ENCODE assay signal across 11 cellular contexts in genomic region chr3:149174901-149175300, GRCh38. TPM values are rescaled to one million over a fixed set of nuclear protein-coding genes. Genes with fewer than 3 reads are reported as not detected.
DNase-seq lines count a peak whose midpoint lies in the region; ATAC-seq and TF ChIP-seq lines count a peak whose summit lies in the region.
"Had no signal": no experiment of that assay in that cellular context is flagged by ENCODE, and none has a peak within 500 bp of the region (broad histone marks: within the 10 kb centered on the region; RNA-seq: fewer than 3 reads in every experiment).

No MANE protein-coding gene starts in this region.

- H3K36me3 ChIP-seq in BLaER1 treated with 17β-estradiol and CSF1 and Interleukin-3, amounts not matched to agents 10 nM and 100 nM = peaks cover 40 to 88% (median 48%) of the 10 kb centered on the region in 11 experiments

- no peak for TF ChIP-seq CTCF in MCF 10A (IDR thresholded peaks at IDR 0.05; ENCODE audit: unreplicated experiment)

- peaks cover 24% of the 10 kb centered on the region for H3K36me3 Mint-ChIP-seq in activated naive CD8-positive, alpha-beta T cell treated with anti-CD3 and anti-CD28 coated beads for 36 hours
- H3K36me3 Mint-ChIP-seq in activated T-helper 2 cell treated with anti-CD3 and anti-CD28 coated beads, Interferon-gamma antibody, Interleukin-2, Interleukin-4, amounts not matched to agents 10 μg/mL and 5 μg/mL and 100 μg/mL, durations not matched to agents 14 hours and 24 hours and 36 hours (ENCODE audit: low read depth) = peaks cover 47% of the 10 kb centered on the region
- H3K36me3 Mint-ChIP-seq in MCF 10A (ENCODE audit: insufficient read depth, unreplicated experiment) = peaks cover 26% of the 10 kb centered on the region

- H3K9me3 ChIP-seq in BLaER1 treated with 17β-estradiol and CSF1 and Interleukin-3, amounts not matched to agents 10 nM and 100 nM (replicated peaks in 1 of 11) = peaks cover 0 to 13% (median 9%) of the 10 kb centered on the region in 11 experiments; a peak in 18 of 22 replicates
- H3K9me3 ChIP-seq: Caco-2, lower lobe of right lung had no signal

- peaks cover 2 to 22% (median 18%) of the 10 kb centered on the region in 10 experiments; a peak in 18 of 20 replicates for H3K4me1 ChIP-seq in BLaER1 treated with 17β-estradiol and CSF1 and Interleukin-3, amounts not matched to agents 10 nM and 100 nM
- H3K4me1 ChIP-seq: Caco-2, lower lobe of right lung had no signal

- peak overlapping the region in 6 of 11 experiments; percentile 10 to 58 (median 43); a peak in 9 of 22 replicates for H3K27ac ChIP-seq in BLaER1 treated with 17β-estradiol and CSF1 and Interleukin-3, amounts not matched to agents 10 nM and 100 nM
- H3K27ac ChIP-seq: lower lobe of right lung had no signal

- ATAC-seq in GM19395 (IDR thresholded peaks at IDR 0.05; ENCODE audit: unreplicated experiment) (peak; percentile 94), HG03108 (IDR thresholded peaks at IDR 0.05; ENCODE audit: unreplicated experiment) (peak; percentile 98)
- ATAC-seq: lower lobe of right lung had no signal

- intact Hi-C loops in activated T-helper 2 cell treated with anti-CD3 and anti-CD28 coated beads, Interferon-gamma antibody, Interleukin-2, Interleukin-4, amounts not matched to agents 10 μg/mL and 5 μg/mL and 100 μg/mL, durations not matched to agents 14 hours and 24 hours and 36 hours (cut with micrococcal nuclease) = no loop called here
- intact Hi-C loops in MCF 10A (cut with micrococcal nuclease) = no loop called here

- POLR2A ChIA-PET in MCF 10A (lab: Yijun Ruan, JAX) = interaction anchor here (0.7 kb wide), 1 partner anchor 98 kb away, joined by 3 read pairs; no protein-coding TSS in a partner anchor

- DNase-seq in activated naive CD8-positive, alpha-beta T cell treated with anti-CD3 and anti-CD28 coated beads for 36 hours = peak; percentile 32
- no peak for DNase-seq in activated T-helper 2 cell treated with anti-CD3 and anti-CD28 coated beads, Interferon-gamma antibody, Interleukin-2, Interleukin-4, amounts not matched to agents 10 μg/mL and 5 μg/mL and 100 μg/mL, durations not matched to agents 14 hours and 24 hours and 36 hours (ENCODE audit: low spot score)
- no peak for DNase-seq in activated CD8-positive, alpha-beta memory T cell treated with anti-CD3 and anti-CD28 coated beads, Interleukin-2, amount 50 U/mL, for 4 hours
- DNase-seq in NCI-H446 treated with DMSO at 0.1 percent for 48 hours (lab: John Stamatoyannopoulos, UW) (no peak), MCF 10A (ENCODE audit: unreplicated experiment) (no peak)
- DNase-seq: Caco-2, cerebellar nuclear complex, lower lobe of right lung had no signal

- no peaks in the 10 kb centered on the region for H3K27me3 ChIP-seq in BLaER1 treated with 17β-estradiol and CSF1 and Interleukin-3, amounts not matched to agents 10 nM and 100 nM

- no TSS peak for BruUV-seq in MCF 10A (replicated peaks; lab: Mats Ljungman, UMichigan)

- no peak overlapping the region for H3K4me3 ChIP-seq in BLaER1 treated with 17β-estradiol and CSF1 and Interleukin-3, amounts not matched to agents 10 nM and 100 nM
- H3K4me3 ChIP-seq: lower lobe of right lung had no signal

- H4K20me1 ChIP-seq in BLaER1 treated with 17β-estradiol and CSF1 and Interleukin-3, amounts not matched to agents 10 nM and 100 nM = no peaks in the 10 kb centered on the region; a peak in 1 of 22 replicates

- no peak overlapping the region for H3K4me3 Mint-ChIP-seq in activated naive CD8-positive, alpha-beta T cell treated with anti-CD3 and anti-CD28 coated beads for 36 hours
- H3K4me3 Mint-ChIP-seq in activated T-helper 2 cell treated with anti-CD3 and anti-CD28 coated beads, Interferon-gamma antibody, Interleukin-2, Interleukin-4, amounts not matched to agents 10 μg/mL and 5 μg/mL and 100 μg/mL, durations not matched to agents 14 hours and 24 hours and 36 hours (ENCODE audit: low read depth) = no peak overlapping the region
- H3K4me3 Mint-ChIP-seq in MCF 10A (ENCODE audit: unreplicated experiment) = no peak overlapping the region

- peak overlapping the region; percentile 44 for H3K27ac Mint-ChIP-seq in activated naive CD8-positive, alpha-beta T cell treated with anti-CD3 and anti-CD28 coated beads for 36 hours
- H3K27ac Mint-ChIP-seq in activated T-helper 2 cell treated with anti-CD3 and anti-CD28 coated beads, Interferon-gamma antibody, Interleukin-2, Interleukin-4, amounts not matched to agents 10 μg/mL and 5 μg/mL and 100 μg/mL, durations not matched to agents 14 hours and 24 hours and 36 hours = no peak overlapping the region
- no peak overlapping the region for H3K27ac Mint-ChIP-seq in MCF 10A (ENCODE audit: low read depth, unreplicated experiment)

- peak overlapping the region in 10 of 11 experiments; percentile 22 to 69 (median 47); a peak in 18 of 22 replicates for H3K4me2 ChIP-seq in BLaER1 treated with 17β-estradiol and CSF1 and Interleukin-3, amounts not matched to agents 10 nM and 100 nM

- H3K4me1 Mint-ChIP-seq in activated naive CD8-positive, alpha-beta T cell treated with anti-CD3 and anti-CD28 coated beads for 36 hours = peaks cover 9% of the 10 kb centered on the region
- H3K4me1 Mint-ChIP-seq in activated T-helper 2 cell treated with anti-CD3 and anti-CD28 coated beads, Interferon-gamma antibody, Interleukin-2, Interleukin-4, amounts not matched to agents 10 μg/mL and 5 μg/mL and 100 μg/mL, durations not matched to agents 14 hours and 24 hours and 36 hours (ENCODE audit: low read depth) = peaks cover 8% of the 10 kb centered on the region
- H3K4me1 Mint-ChIP-seq in MCF 10A (ENCODE audit: insufficient read depth, unreplicated experiment) = peaks cover 11% of the 10 kb centered on the region

- CTCF ChIA-PET in MCF 10A (lab: Yijun Ruan, JAX) = no interaction called here

- no peak overlapping the region for H3K9ac ChIP-seq in BLaER1 treated with 17β-estradiol and CSF1 and Interleukin-3, amounts not matched to agents 10 nM and 100 nM

- no peaks in the 10 kb centered on the region for H3K9me3 Mint-ChIP-seq in activated naive CD8-positive, alpha-beta T cell treated with anti-CD3 and anti-CD28 coated beads for 36 hours
- no peaks in the 10 kb centered on the region for H3K9me3 Mint-ChIP-seq in activated T-helper 2 cell treated with anti-CD3 and anti-CD28 coated beads, Interferon-gamma antibody, Interleukin-2, Interleukin-4, amounts not matched to agents 10 μg/mL and 5 μg/mL and 100 μg/mL, durations not matched to agents 14 hours and 24 hours and 36 hours
- H3K9me3 Mint-ChIP-seq in MCF 10A (ENCODE audit: unreplicated experiment) = peaks cover 6% of the 10 kb centered on the region

- H3K27me3 Mint-ChIP-seq in activated naive CD8-positive, alpha-beta T cell treated with anti-CD3 and anti-CD28 coated beads for 36 hours = no peaks in the 10 kb centered on the region
- H3K27me3 Mint-ChIP-seq in activated T-helper 2 cell treated with anti-CD3 and anti-CD28 coated beads, Interferon-gamma antibody, Interleukin-2, Interleukin-4, amounts not matched to agents 10 μg/mL and 5 μg/mL and 100 μg/mL, durations not matched to agents 14 hours and 24 hours and 36 hours (ENCODE audit: low read depth) = no peaks in the 10 kb centered on the region
- no peaks in the 10 kb centered on the region for H3K27me3 Mint-ChIP-seq in MCF 10A (ENCODE audit: insufficient read depth, unreplicated experiment)

RNA-seq across cellular contexts. Expression of gene HPS3, which starts 45.5 kb away (rescaled TPM):
- 10 to 100 TPM; 14.0 to 17.5 TPM for total RNA-seq in activated naive CD8-positive, alpha-beta T cell treated with anti-CD3 and anti-CD28 coated beads for 36 hours
- 20.2 and 24.4 TPM in 2 replicates for total RNA-seq in activated T-helper 2 cell treated with anti-CD3 and anti-CD28 coated beads, Interferon-gamma antibody, Interleukin-2, Interleukin-4, amounts not matched to agents 10 μg/mL and 5 μg/mL and 100 μg/mL, durations not matched to agents 14 hours and 24 hours and 36 hours
- total RNA-seq in MCF 10A (2022) = 7.7 and 11.1 TPM in 2 replicates

RNA-seq across cellular contexts. Expression of gene CP, which starts 46.7 kb away (rescaled TPM):
- total RNA-seq in activated naive CD8-positive, alpha-beta T cell treated with anti-CD3 and anti-CD28 coated beads for 36 hours = not detected
- total RNA-seq in activated T-helper 2 cell treated with anti-CD3 and anti-CD28 coated beads, Interferon-gamma antibody, Interleukin-2, Interleukin-4, amounts not matched to agents 10 μg/mL and 5 μg/mL and 100 μg/mL, durations not matched to agents 14 hours and 24 hours and 36 hours = not detected in 2 replicates
- total RNA-seq in MCF 10A (2022) = 0.37 TPM in 1 of 2 replicates, not detected in the other
